Comparison of ENCODE assay signal across 8 cellular contexts in the genomic region with DNA sequence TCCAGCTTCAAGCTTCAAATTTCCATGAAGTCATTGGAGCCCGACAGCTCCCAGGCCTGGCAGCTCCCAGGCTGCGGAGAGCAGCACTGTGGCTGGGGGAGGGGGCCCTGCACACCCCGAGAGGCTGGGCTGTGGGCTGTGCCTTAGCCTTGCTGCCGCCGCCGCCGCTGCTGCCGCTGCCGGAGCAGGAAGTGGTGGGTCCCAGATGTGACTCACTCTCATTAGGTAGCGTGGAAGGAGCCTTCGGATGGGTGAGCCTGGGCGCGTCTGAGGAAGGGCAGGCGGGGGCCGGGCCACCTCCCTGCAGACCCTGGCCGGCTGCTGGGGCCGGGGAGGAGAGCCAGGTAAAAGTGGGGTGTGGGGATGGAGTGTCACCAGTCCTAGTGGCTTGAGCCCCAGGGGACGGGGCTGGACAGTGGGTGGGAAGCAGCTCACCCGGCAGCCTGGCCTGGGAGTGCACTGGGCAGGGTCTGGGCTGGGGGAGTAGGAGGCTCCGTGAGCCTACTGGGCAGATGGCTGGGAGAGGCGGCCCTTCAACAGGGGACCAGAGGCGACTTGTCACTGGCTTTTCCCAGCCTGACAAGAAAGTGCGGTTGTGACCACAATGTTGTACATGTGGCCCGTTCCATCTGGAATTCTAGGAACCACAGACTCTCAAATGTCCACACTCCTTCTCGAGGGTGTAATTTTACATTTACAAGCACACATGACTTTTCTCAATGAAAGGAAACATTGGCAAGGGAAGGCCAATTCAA. TPM values are rescaled to one million over a fixed set of nuclear protein-coding genes. Genes with fewer than 3 reads are reported as not detected.
A peak's percentile ranks its signal among the peaks of the same experiment; 100 is the strongest.
DNase-seq lines count a peak whose midpoint lies in the region; ATAC-seq, FAIRE-seq and TF ChIP-seq lines count a peak whose summit lies in the region.

A gene (plus strand): TSS at position 215 of the 755 bp plus-strand sequence. CDS start 21,629 bp downstream, outside the sequence.

- H3K4me3 ChIP-seq in AG04450 (ENCODE audit: low read depth, low read length) = peak within 1 kb of the TSS; percentile 62
- peak within 1 kb of the TSS; percentile 40 for H3K4me3 ChIP-seq in SJSA1
- peak within 1 kb of the TSS; percentile 73 for H3K4me3 ChIP-seq in skeletal muscle satellite cell (ENCODE audit: low read length)

- peak within 1 kb of the TSS; percentile 88 for H3K9ac ChIP-seq in skeletal muscle satellite cell (ENCODE audit: low read depth, low read length)

- H3K4me1 ChIP-seq in SJSA1 (replicated peaks) (peaks cover 51% of the 10 kb centered on the region), skeletal muscle satellite cell (ENCODE audit: control insufficient read depth, insufficient read depth, low read length) (peaks cover 73% of the 10 kb centered on the region)

- POLR2A ChIA-PET in AG04450 (lab: Yijun Ruan, JAX) = no interaction called here

- FAIRE-seq in D721Med (lab: Jason Lieb, UNC) = no peak

- CTCF ChIA-PET in AG04450 (lab: Charles Lee) = no interaction called here

- no peak for TF ChIP-seq CTCF in AG04450 (IDR thresholded peaks at IDR 0.05; ENCODE audit: low read depth, low read length)
- TF ChIP-seq CTCF in D721Med (IDR thresholded peaks at IDR 0.05; ENCODE audit: insufficient read depth, missing control alignments) = no peak

- intact Hi-C loops in cardiac septum (cut with DNase I) = no loop called here

- H3K36me3 ChIP-seq in SJSA1 (peaks cover 28% of the 10 kb centered on the region), skeletal muscle satellite cell (ENCODE audit: insufficient read depth, low read length) (peaks cover 14% of the 10 kb centered on the region)

- H3K9me3 ChIP-seq in AG04450 (ENCODE audit: control insufficient read depth, insufficient read depth, low read length) (no peaks in the 10 kb centered on the region), SJSA1 (replicated peaks) (no peaks in the 10 kb centered on the region), skeletal muscle satellite cell (replicated peaks; ENCODE audit: low read length) (no peaks in the 10 kb centered on the region)

- H3K27me3 ChIP-seq in AG04450 (ENCODE audit: control insufficient read depth, insufficient read depth, low read length) = no peaks in the 10 kb centered on the region
- no peaks in the 10 kb centered on the region for H3K27me3 ChIP-seq in SJSA1 (replicated peaks)
- no peaks in the 10 kb centered on the region for H3K27me3 ChIP-seq in skeletal muscle satellite cell (ENCODE audit: control insufficient read depth, insufficient read depth, low read length)

- H3K4me2 ChIP-seq in skeletal muscle satellite cell (ENCODE audit: low read length) = peak within 1 kb of the TSS; percentile 92

- DNase-seq in AG04450 (ENCODE audit: low read depth, low spot score) (peak; percentile 34), SJSA1 (ENCODE audit: low read depth in 1 of 2, low spot score in 2 of 2) (peak; percentile 84 to 97), cardiac septum (ENCODE audit: low spot score) (peak; percentile 88), D721Med (ENCODE audit: insufficient read length, low spot score) (no peak)
- DNase-seq in activated gamma-delta T cell treated with anti-CD3 and anti-CD28 coated beads, Interleukin-2, amount 50 U/mL, for 16 hours (ENCODE audit: low read depth) = peak; percentile 71

- H3K27ac ChIP-seq in AG04450 (ENCODE audit: low read depth, low read length) (peak within 1 kb of the TSS; percentile 70), SJSA1 (peak within 1 kb of the TSS; percentile 89)

- ATAC-seq in GM19035 (IDR thresholded peaks at IDR 0.05; ENCODE audit: unreplicated experiment) (peak; percentile 83), HG03196 (IDR thresholded peaks at IDR 0.05; ENCODE audit: unreplicated experiment) (peak; percentile 70)

RNA-seq across cellular contexts. Expression of the gene that starts here (rescaled TPM):
- 8.5 and 9.7 TPM in 2 replicates for polyA plus RNA-seq in AG04450 (2011; rRNA removed)
- polyA minus RNA-seq in AG04450 (2011; rRNA and poly(A)+ RNA removed) = 18.2 and 32.4 TPM in 2 replicates
- 103 and 121 TPM in 2 replicates for total RNA-seq in SJSA1 (2014; rRNA removed; shearing (Covaris generic))
- total RNA-seq in cardiac septum = 6.2 TPM
- 57.0 and 57.7 TPM in 2 replicates for total RNA-seq in skeletal muscle satellite cell (2012; rRNA removed)

Comparison
In these comparisons a context has a peak if more than half of its experiments do, and no peak if none do; other contexts are left out.
1. RNA of the gene that starts here (total RNA-seq): 103 to 121 TPM in SJSA1; 6.2 TPM in cardiac septum (single experiment); every median in the first group is over 10 times any median in the second.
2. Peak in every context shown above with its lines, with median percentiles within 50 percentile points of each other: H3K4me3 ChIP-seq.